Comparison of ENCODE assay signal across 7 cellular contexts in the genomic region with DNA sequence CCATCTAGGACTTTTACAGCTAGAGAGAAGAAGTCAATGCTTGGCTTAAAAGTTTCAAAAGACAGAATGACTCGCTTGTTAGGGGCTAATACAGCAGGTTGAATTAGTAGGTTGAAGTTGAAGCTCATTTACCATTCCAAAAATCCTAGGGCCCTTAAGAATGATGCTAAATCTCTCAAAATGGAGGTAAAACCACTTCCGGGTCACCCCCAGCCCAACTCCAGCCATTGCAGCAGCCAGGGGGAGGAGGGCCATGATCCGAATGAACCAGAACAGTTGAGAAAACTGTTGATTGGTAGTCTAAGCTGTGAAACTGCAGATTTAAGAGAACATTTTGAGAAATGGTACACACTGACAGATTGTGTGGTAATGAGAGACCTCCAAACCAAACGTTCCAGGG.
"Had no signal": no experiment of that assay in that cellular context is flagged by ENCODE, and none has a peak within 500 bp of the region (broad histone marks: within the 10 kb centered on the region; RNA-seq: fewer than 3 reads in every experiment).

No MANE protein-coding gene starts in this region.

- H3K9me3 Mint-ChIP-seq: IgD-negative memory B cell had no signal

- H3K27ac ChIP-seq: HL-60 had no signal

- H3K36me3 Mint-ChIP-seq: IgD-negative memory B cell had no signal

- DNase-seq: IMR-90, KBM-7, KG1 had no signal

- H3K4me3 Mint-ChIP-seq: IgD-negative memory B cell had no signal

- ATAC-seq: HepG2 had no signal

- FAIRE-seq: HepG2, HTR-8/SVneo had no signal
